8 cellular contexts compared by ENCODE assay signal in the genomic region with DNA sequence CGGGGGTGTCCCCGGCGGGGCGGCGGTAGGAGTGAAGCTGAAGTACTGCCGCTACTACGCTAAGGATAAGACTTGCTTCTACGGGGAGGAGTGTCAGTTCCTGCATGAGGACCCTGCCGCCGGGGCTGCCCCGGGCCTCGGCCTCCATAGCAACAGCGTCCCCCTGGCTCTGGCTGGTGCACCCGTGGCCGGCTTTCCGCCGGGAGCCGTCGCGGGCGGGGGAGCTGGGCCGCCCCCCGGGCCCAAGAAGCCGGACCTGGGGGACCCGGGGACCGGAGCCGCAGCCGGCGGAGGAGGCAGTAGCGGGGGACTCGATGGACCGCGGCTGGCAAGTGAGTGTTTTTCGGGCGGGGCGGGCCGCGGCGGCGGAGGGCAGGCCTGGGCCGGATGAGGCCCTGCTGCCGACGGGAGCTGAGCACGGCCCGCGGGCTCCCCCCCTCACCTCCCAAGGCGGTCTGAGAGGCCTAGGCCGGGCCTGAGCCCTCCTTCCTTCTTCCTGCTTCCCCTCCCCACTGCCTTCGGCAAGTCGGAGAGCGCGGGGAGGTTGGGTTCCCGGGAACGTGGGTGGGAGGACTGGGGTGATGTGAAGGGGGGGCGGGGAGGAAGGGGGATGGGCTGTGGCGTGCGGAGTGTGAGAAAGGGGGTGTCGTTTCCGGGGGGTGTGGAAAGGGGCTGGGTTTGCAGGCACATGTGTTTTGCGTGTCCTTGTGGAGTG. TPM values are rescaled to one million over a fixed set of nuclear protein-coding genes. Genes with fewer than 3 reads are reported as not detected.
DNase-seq lines count a peak whose midpoint lies in the region; ATAC-seq and TF ChIP-seq lines count a peak whose summit lies in the region.

No MANE protein-coding gene starts in this region.

- H4K91ac ChIP-seq in trophoblast cell (ENCODE audit: low read depth, low read length) = peak overlapping the region; percentile 86

- peak overlapping the region; percentile 90 for H2AFZ ChIP-seq in trophoblast cell (ENCODE audit: insufficient read depth, low read length, poor library complexity)

- ATAC-seq in GM21717 (IDR thresholded peaks at IDR 0.05; ENCODE audit: unreplicated experiment) = peak; percentile 43
- ATAC-seq in activated naive CD8-positive, alpha-beta T cell treated with anti-CD3 and anti-CD28 coated beads, Interleukin-2, amount 50 U/mL, for 24 hours = peak; percentile 81

- H2AK5ac ChIP-seq in trophoblast cell (ENCODE audit: low read length) = peak overlapping the region; percentile 97

- intact Hi-C loops in cardiac septum (cut with DNase I) = no loop called here
- intact Hi-C loops in tibial artery (cut with DNase I; ENCODE audit: low total_unique reads) = loop anchor here (10.0 kb wide), 2 partner anchors 506 to 524 kb away; no protein-coding TSS in a partner anchor

- H3K4me1 ChIP-seq in trophoblast cell (ENCODE audit: control insufficient read depth in 1 of 2, insufficient read depth in 2 of 2, low read length in 2 of 2) = peaks cover 2 to 3% of the 10 kb centered on the region in 2 experiments
- peaks cover 0 to 45% (median 11%) of the 10 kb centered on the region in 4 donors for H3K4me1 ChIP-seq in tibial artery

- H2BK120ac ChIP-seq in trophoblast cell (ENCODE audit: insufficient read depth, low read length, poor library complexity) = peak overlapping the region; percentile 82

- H3K4me1 Mint-ChIP-seq in activated naive CD8-positive, alpha-beta T cell treated with anti-CD3 and anti-CD28 coated beads, Interleukin-2, amount 50 U/mL, for 24 hours = peaks cover 56% of the 10 kb centered on the region

- H3K18ac ChIP-seq in trophoblast cell (ENCODE audit: low read length) = peak overlapping the region; percentile 97

- peak overlapping the region; percentile 98 for H3K14ac ChIP-seq in trophoblast cell (ENCODE audit: low read length)

- no peaks in the 10 kb centered on the region for H3K9me3 Mint-ChIP-seq in activated naive CD8-positive, alpha-beta T cell treated with anti-CD3 and anti-CD28 coated beads, Interleukin-2, amount 50 U/mL, for 24 hours

- peaks cover 7% of the 10 kb centered on the region for H3K36me3 Mint-ChIP-seq in activated naive CD8-positive, alpha-beta T cell treated with anti-CD3 and anti-CD28 coated beads, Interleukin-2, amount 50 U/mL, for 24 hours (ENCODE audit: low read depth)

- H4K12ac ChIP-seq in trophoblast cell (ENCODE audit: low read depth, low read length) = peak overlapping the region; percentile 99

- whole genome bisulfite sequencing in trophoblast cell (ENCODE audit: extremely low coverage, insufficient coverage, insufficient read length) = no CpG with 5 or more reads among the region's 60 CpGs

- no peak overlapping the region for H3K23ac ChIP-seq in trophoblast cell (ENCODE audit: low read length)

- H3K27ac ChIP-seq in KOPT-K1 (ENCODE audit: low read depth, low read length, poor library complexity, severe bottlenecking) (peak overlapping the region; percentile 100), trophoblast cell (ENCODE audit: low read depth, low read length) (peak overlapping the region; percentile 98), tibial artery (peak overlapping the region; percentile 96 to 98)

- no peaks in the 10 kb centered on the region for H3K27me3 Mint-ChIP-seq in activated naive CD8-positive, alpha-beta T cell treated with anti-CD3 and anti-CD28 coated beads, Interleukin-2, amount 50 U/mL, for 24 hours

- H3K4me3 Mint-ChIP-seq in activated naive CD8-positive, alpha-beta T cell treated with anti-CD3 and anti-CD28 coated beads, Interleukin-2, amount 50 U/mL, for 24 hours = peak overlapping the region; percentile 94

- peaks cover 10% of the 10 kb centered on the region for H3K79me1 ChIP-seq in trophoblast cell (ENCODE audit: low read length)

- peak overlapping the region; percentile 94 for H4K8ac ChIP-seq in trophoblast cell (ENCODE audit: low read depth, low read length)

- no peak for TF ChIP-seq CTCF in tibial artery (IDR thresholded peaks at IDR 0.05)

- H3K4ac ChIP-seq in trophoblast cell (ENCODE audit: low read depth, low read length) = peak overlapping the region; percentile 94

- peak overlapping the region; percentile 89 for H3K27ac Mint-ChIP-seq in activated naive CD8-positive, alpha-beta T cell treated with anti-CD3 and anti-CD28 coated beads, Interleukin-2, amount 50 U/mL, for 24 hours

- peak overlapping the region; percentile 65 for H2BK12ac ChIP-seq in trophoblast cell (ENCODE audit: low read length)

- H3K9me3 ChIP-seq in KOPT-K1 (ENCODE audit: insufficient read depth, low read length, poor library complexity, severe bottlenecking) (no peaks in the 10 kb centered on the region), trophoblast cell (ENCODE audit: insufficient read depth, low read depth, low read length) (no peaks in the 10 kb centered on the region), tibial artery (no peaks in the 10 kb centered on the region)

- no peaks in the 10 kb centered on the region for H3K27me3 ChIP-seq in trophoblast cell (ENCODE audit: insufficient read depth, low read length)
- H3K27me3 ChIP-seq in tibial artery = no peaks in the 10 kb centered on the region

- peaks cover 16% of the 10 kb centered on the region for H3K79me2 ChIP-seq in trophoblast cell (ENCODE audit: control insufficient read depth, insufficient read depth, low read length, poor library complexity)

- peak overlapping the region; percentile 97 for H2BK5ac ChIP-seq in trophoblast cell (ENCODE audit: low read depth, low read length, poor library complexity)

- DNase-seq in Daoy (ENCODE audit: low read depth) = peak; percentile 84
- peak; percentile 76 to 85 for DNase-seq in SW 1271 (lab: John Stamatoyannopoulos, UW)
- peak; percentile 90 for DNase-seq in activated naive CD8-positive, alpha-beta T cell treated with anti-CD3 and anti-CD28 coated beads, Interleukin-2, amount 50 U/mL, for 24 hours
- peak; percentile 90 for DNase-seq in cardiac septum (ENCODE audit: low spot score)
- DNase-seq in trophoblast cell = peak; percentile 65 to 66
- peak; percentile 84 to 87 for DNase-seq in tibial artery

- peak overlapping the region; percentile 93 for H3K9ac ChIP-seq in trophoblast cell (ENCODE audit: low read length)

- H3K4me3 ChIP-seq in trophoblast cell (ENCODE audit: low read depth, low read length) = peak overlapping the region; percentile 82
- H3K4me3 ChIP-seq in tibial artery = peak overlapping the region; percentile 92 to 94

- H3K36me3 ChIP-seq in KOPT-K1 (ENCODE audit: insufficient read depth, low read length) (no peaks in the 10 kb centered on the region), trophoblast cell (ENCODE audit: control insufficient read depth in 1 of 2, insufficient read depth in 2 of 2, low read length in 2 of 2) (no peaks in the 10 kb centered on the region), tibial artery (no peaks in the 10 kb centered on the region)

- peak overlapping the region; percentile 96 for H3K4me2 ChIP-seq in trophoblast cell (ENCODE audit: low read length)

RNA-seq across cellular contexts. Expression of a gene that starts 0.6 kb away (rescaled TPM):
- total RNA-seq in Daoy (2014; rRNA removed; shearing (Covaris generic)) = 3.6 and 8.2 TPM in 2 replicates
- 12.7 TPM for total RNA-seq in cardiac septum
- 12.3 and 12.6 TPM in 2 replicates for polyA plus RNA-seq in trophoblast cell (2013)

RNA-seq across cellular contexts. Expression of a gene that starts 38.5 kb away (rescaled TPM):
- total RNA-seq in Daoy (2014; rRNA removed; shearing (Covaris generic)) = 1.0 and 1.8 TPM in 2 replicates
- total RNA-seq in cardiac septum = 0.05 TPM
- polyA plus RNA-seq in trophoblast cell (2013) = 0.01 and 0.03 TPM in 2 replicates

Comparison
In these comparisons a context has a peak if more than half of its experiments do, and no peak if none do; other contexts are left out.
1. Peak in every context shown above with its lines: DNase-seq, ATAC-seq, H3K4me3 ChIP-seq and H3K27ac ChIP-seq.